1 cellular context compared by ENCODE assay signal in genomic region chr2:21005111-21005699, GRCh38.
A peak's percentile ranks its signal among the peaks of the same experiment; 100 is the strongest.
TF ChIP-seq lines count a peak whose summit lies in the region.

No MANE protein-coding gene starts in this region.

TF ChIP-seq in HepG2, 621 proteins besides CTCF, POLR2A, EP300 and RAD21 (continued from another document):
- TF ChIP-seq PRDM15 (CRISPR knock-in tag; IDR thresholded peaks at IDR 0.05) = peak; percentile 44; the same call in 1 of the 2 replicates
